ENCODE assay signal across 26 cellular contexts in the genomic region with DNA sequence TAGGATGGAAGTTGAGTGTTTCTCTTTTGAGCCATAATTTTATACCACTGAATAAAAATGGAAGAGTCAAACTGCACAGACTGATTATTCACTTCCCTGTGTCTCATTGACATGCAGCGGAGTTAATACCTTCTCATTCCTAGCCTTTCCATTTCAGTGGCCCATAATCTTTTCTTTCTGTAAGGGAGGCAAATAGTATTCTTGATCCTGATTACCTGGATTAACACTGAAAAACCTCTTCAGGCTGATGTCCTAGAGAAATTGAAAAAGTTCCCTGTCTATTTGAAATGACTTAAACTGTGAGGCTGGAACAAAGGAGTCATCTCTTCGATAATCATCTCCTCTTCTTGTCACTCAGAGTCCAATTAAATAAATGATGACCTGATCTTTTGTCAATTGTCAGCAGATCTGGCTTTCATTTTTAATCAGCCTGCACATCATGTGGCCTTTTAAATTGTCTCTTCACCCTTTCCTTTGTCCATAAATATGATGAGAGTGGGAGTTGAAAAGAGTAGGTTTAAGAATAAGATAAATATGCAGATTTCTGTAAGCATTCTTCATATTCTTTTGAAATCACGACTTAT.
"Had no signal": no experiment of that assay in that cellular context is flagged by ENCODE, and none has a peak within 500 bp of the region (broad histone marks: within the 10 kb centered on the region; RNA-seq: fewer than 3 reads in every experiment).

No MANE protein-coding gene starts in this region.

- H3K9ac ChIP-seq: SK-N-SH had no signal

- H3K36me3 ChIP-seq: ascending aorta, Peyer's patch, SJCRH30 had no signal

- H3K36me3 Mint-ChIP-seq: activated CD8-positive, alpha-beta memory T cell treated with anti-CD3 and anti-CD28 coated beads, Interleukin-2, amount 10 ng/mL, durations not matched to agents 7 days and 5 days; brain had no signal

- H3K9me3 ChIP-seq: ascending aorta, Peyer's patch, SJCRH30, SK-N-SH had no signal

- H3K27me3 ChIP-seq: ascending aorta, Peyer's patch had no signal

- H3K9me3 Mint-ChIP-seq: activated T-helper 17 cell treated with anti-CD3 and anti-CD28 coated beads, Interleukin-2, amount 50 U/mL, for 72 hours; brain; central memory CD8-positive, alpha-beta T cell had no signal

- H3K4me1 Mint-ChIP-seq: activated T-helper 17 cell treated with anti-CD3 and anti-CD28 coated beads, Interleukin-2, amount 50 U/mL, for 72 hours; central memory CD8-positive, alpha-beta T cell had no signal

- H3K4me3 ChIP-seq: ascending aorta, Peyer's patch, SJCRH30 had no signal

- H3K4me3 Mint-ChIP-seq: activated CD8-positive, alpha-beta memory T cell treated with anti-CD3 and anti-CD28 coated beads, Interleukin-2, amount 10 ng/mL, durations not matched to agents 7 days and 5 days; activated T-helper 17 cell treated with anti-CD3 and anti-CD28 coated beads, Interleukin-2, amount 50 U/mL, for 72 hours; brain; central memory CD8-positive, alpha-beta T cell had no signal

- H3K4me2 ChIP-seq: SK-N-SH had no signal

- ATAC-seq: activated CD4-positive, CD25-positive, alpha-beta regulatory T cell treated with anti-CD3 and anti-CD28 coated beads, Interleukin-2, amount 50 U/mL, for 24 hours; activated CD8-positive, alpha-beta memory T cell treated with anti-CD3 and anti-CD28 coated beads, Interleukin-2, amount 10 ng/mL, durations not matched to agents 7 days and 5 days; activated T-helper 17 cell treated with anti-CD3 and anti-CD28 coated beads, Interleukin-2, amount 50 U/mL, for 72 hours had no signal

- DNase-seq: activated CD4-positive, alpha-beta T cell treated with anti-CD3 and anti-CD28 coated beads for 4 hours; activated CD4-positive, alpha-beta T cell treated with anti-CD3 and anti-CD28 coated beads, Interleukin-2, amount 50 U/mL, for 48 hours; activated CD8-positive, alpha-beta memory T cell treated with anti-CD3 and anti-CD28 coated beads, Interleukin-2, amount 10 ng/mL, durations not matched to agents 7 days and 5 days; activated naive CD4-positive, alpha-beta T cell treated with anti-CD3 and anti-CD28 coated beads, Interleukin-2, amount 50 U/mL, for 16 hours; activated T-cell treated with anti-CD3 and anti-CD28 coated beads, Interleukin-2, amount 50 U/mL, for 48 hours; amniotic stem cell; IMR-90; Kasumi-1; KBM-7; NCI-H1694; NCI-H2029; NCI-H2107; NCI-H510A treated with DMSO at 0.1 percent for 48 hours; NCI-H69; NK-92 treated with Interleukin-12 subunit alpha and Interleukin-12 subunit beta, amount 100 ng/mL, for 24 hours; Peyer's patch; Right ventricle myocardium superior; SJCRH30; SK-N-SH; T-helper 1 cell had no signal

- H3K4me1 ChIP-seq: ascending aorta, Peyer's patch, SJCRH30 had no signal

- H3K27ac Mint-ChIP-seq: activated CD8-positive, alpha-beta memory T cell treated with anti-CD3 and anti-CD28 coated beads, Interleukin-2, amount 10 ng/mL, durations not matched to agents 7 days and 5 days; activated T-helper 17 cell treated with anti-CD3 and anti-CD28 coated beads, Interleukin-2, amount 50 U/mL, for 72 hours had no signal

- H3K27ac ChIP-seq: ascending aorta, Peyer's patch, RWPE1, SJCRH30 had no signal
